1 cellular context compared by ENCODE assay signal in genomic region chr19:46603195-46603637, GRCh38.
TF ChIP-seq lines count a peak whose summit lies in the region.

No MANE protein-coding gene starts in this region.

TF ChIP-seq in H1, 55 proteins besides CTCF, POLR2A, EP300 and RAD21:
- TF ChIP-seq PHF8 (conservative IDR thresholded peaks at IDR 0.05; ENCODE audit: low read depth, low read length), result no peak
- TF ChIP-seq CTBP2 (IDR thresholded peaks at IDR 0.05; ENCODE audit: borderline replicate concordance, insufficient read depth, insufficient read length, low read length), result no peak
- TF ChIP-seq RNF2 (IDR thresholded peaks at IDR 0.05; ENCODE audit: borderline replicate concordance, low read depth, low read length, missing control alignments, poor library complexity, severe bottlenecking), result no peak
- TF ChIP-seq SP2 (IDR thresholded peaks at IDR 0.05; ENCODE audit: low read length), result no peak
- no peak for TF ChIP-seq KDM4A (IDR thresholded peaks at IDR 0.05; ENCODE audit: low read depth, low read length, severe bottlenecking)
- no peak for TF ChIP-seq SP1 (IDR thresholded peaks at IDR 0.05; ENCODE audit: low read depth, low read length)
TF ChIP-seq in H1: peak in this region for 0.
